Comparison of ENCODE assay signal across 14 cellular contexts in genomic region chr19:55483681-55484361, GRCh38.
A peak's percentile ranks its signal among the peaks of the same experiment; 100 is the strongest.
DNase-seq lines count a peak whose midpoint lies in the region; ATAC-seq and TF ChIP-seq lines count a peak whose summit lies in the region.
"Had no signal": no experiment of that assay in that cellular context is flagged by ENCODE, and none has a peak within 500 bp of the region (broad histone marks: within the 10 kb centered on the region; RNA-seq: fewer than 3 reads in every experiment).

No MANE protein-coding gene starts in this region.

- H3K36me3 ChIP-seq in RWPE2 (ENCODE audit: low read depth) (no peaks in the 10 kb centered on the region), iPS-18a (ENCODE audit: control insufficient read depth, low read depth, low read length) (no peaks in the 10 kb centered on the region)

- no peaks in the 10 kb centered on the region for H3K9me3 ChIP-seq in RWPE2 (ENCODE audit: severe bottlenecking)
- H3K9me3 ChIP-seq in iPS-18a (ENCODE audit: control insufficient read depth, low read depth, low read length): no peaks in the 10 kb centered on the region
- H3K9me3 ChIP-seq: SJSA1 had no signal

- H3K4me3 ChIP-seq in RWPE2 (ENCODE audit: severe bottlenecking) (no peak overlapping the region), iPS-18a (ENCODE audit: low read length) (peak overlapping the region; percentile 77)

- H3K27ac Mint-ChIP-seq in activated naive CD4-positive, alpha-beta T cell treated with anti-CD3 and anti-CD28 coated beads, Interleukin-2, amount 50 U/mL, for 24 hours: no peak overlapping the region
- peak overlapping the region; percentile 84 for H3K27ac Mint-ChIP-seq in stimulated activated naive B cell treated with anti-CD40 and anti-IgM and Interleukin-4, amounts not matched to agents 10 μg/mL and 1 μg/mL and 100 μg/mL, for 72 hours
- H3K27ac Mint-ChIP-seq: activated naive CD8-positive, alpha-beta T cell; dendritic cell treated with granulocyte-macrophage colony-stimulating factor and Interleukin-4, amounts not matched to agents 40 ng/mL and 50 ng/mL, for 4 days had no signal

- H3K4me3 Mint-ChIP-seq in activated naive CD4-positive, alpha-beta T cell treated with anti-CD3 and anti-CD28 coated beads, Interleukin-2, amount 50 U/mL, for 24 hours: peak overlapping the region; percentile 60
- peak overlapping the region; percentile 74 to 87 for H3K4me3 Mint-ChIP-seq in stimulated activated naive B cell treated with anti-CD40 and anti-IgM and Interleukin-4, amounts not matched to agents 10 μg/mL and 1 μg/mL and 100 μg/mL, for 72 hours

- no peaks in the 10 kb centered on the region for H3K27me3 ChIP-seq in RWPE2 (ENCODE audit: insufficient read depth, poor library complexity, severe bottlenecking)
- no peaks in the 10 kb centered on the region for H3K27me3 ChIP-seq in iPS-18a (ENCODE audit: control insufficient read depth, insufficient read depth, low read length)
- H3K27me3 ChIP-seq: SJSA1 had no signal

- peaks cover 5% of the 10 kb centered on the region for H3K36me3 Mint-ChIP-seq in activated naive CD4-positive, alpha-beta T cell treated with anti-CD3 and anti-CD28 coated beads, Interleukin-2, amount 50 U/mL, for 24 hours
- peaks cover 10 to 19% of the 10 kb centered on the region in 2 donors for H3K36me3 Mint-ChIP-seq in stimulated activated naive B cell treated with anti-CD40 and anti-IgM and Interleukin-4, amounts not matched to agents 10 μg/mL and 1 μg/mL and 100 μg/mL, for 72 hours
- H3K36me3 Mint-ChIP-seq: activated naive CD8-positive, alpha-beta T cell had no signal

- no peaks in the 10 kb centered on the region for H3K9me3 Mint-ChIP-seq in activated naive CD4-positive, alpha-beta T cell treated with anti-CD3 and anti-CD28 coated beads, Interleukin-2, amount 50 U/mL, for 24 hours
- H3K9me3 Mint-ChIP-seq in stimulated activated naive B cell treated with anti-CD40 and anti-IgM and Interleukin-4, amounts not matched to agents 10 μg/mL and 1 μg/mL and 100 μg/mL, for 72 hours: no peaks in the 10 kb centered on the region
- H3K9me3 Mint-ChIP-seq: dendritic cell treated with granulocyte-macrophage colony-stimulating factor and Interleukin-4, amounts not matched to agents 40 ng/mL and 50 ng/mL, for 4 days had no signal

- TF ChIP-seq CTCF in RWPE2 (IDR thresholded peaks at IDR 0.05; ENCODE audit: poor library complexity, severe bottlenecking): no peak

- H3K27me3 Mint-ChIP-seq in activated naive CD4-positive, alpha-beta T cell treated with anti-CD3 and anti-CD28 coated beads, Interleukin-2, amount 50 U/mL, for 24 hours: no peaks in the 10 kb centered on the region
- H3K27me3 Mint-ChIP-seq in stimulated activated naive B cell treated with anti-CD40 and anti-IgM and Interleukin-4, amounts not matched to agents 10 μg/mL and 1 μg/mL and 100 μg/mL, for 72 hours: no peaks in the 10 kb centered on the region
- H3K27me3 Mint-ChIP-seq: activated naive CD8-positive, alpha-beta T cell had no signal

- no peak for DNase-seq in activated naive CD4-positive, alpha-beta T cell treated with Interleukin-2 at 50 U/mL for 16 hours
- DNase-seq in RWPE2 (ENCODE audit: low spot score): peak; percentile 62
- DNase-seq in stimulated activated naive B cell treated with anti-CD40 and anti-IgM and Interleukin-4, amounts not matched to agents 10 μg/mL and 1 μg/mL and 100 μg/mL, for 72 hours: no peak
- DNase-seq in DMS153 (lab: John Stamatoyannopoulos, UW): no peak
- no peak for DNase-seq in NCI-H510A (lab: John Stamatoyannopoulos, UW)
- DNase-seq: activated CD4-positive, alpha-beta T cell treated with anti-CD3 and anti-CD28 coated beads, Interleukin-2, amount 50 U/mL, for 4 hours; mammary epithelial cell; small intestine had no signal

- ATAC-seq in RWPE2 (ENCODE audit: low read depth) (no peak), HG02981 (IDR thresholded peaks at IDR 0.05; ENCODE audit: unreplicated experiment) (no peak)
- ATAC-seq in stimulated activated naive B cell treated with anti-CD40 and anti-IgM and Interleukin-4, amounts not matched to agents 10 μg/mL and 1 μg/mL and 100 μg/mL, for 72 hours (replicated peaks): no peak

- H3K4me1 ChIP-seq in RWPE2 (ENCODE audit: insufficient read depth, poor library complexity, severe bottlenecking): peaks cover 12% of the 10 kb centered on the region
- peaks cover 25% of the 10 kb centered on the region for H3K4me1 ChIP-seq in iPS-18a (ENCODE audit: control insufficient read depth, low read depth, low read length)

- H3K27ac ChIP-seq in RWPE2 (ENCODE audit: poor library complexity, severe bottlenecking) (no peak overlapping the region), iPS-18a (ENCODE audit: low read length) (no peak overlapping the region)

- H3K9ac ChIP-seq in iPS-18a (ENCODE audit: low read length): no peak overlapping the region

- H3K4me1 Mint-ChIP-seq in activated naive CD4-positive, alpha-beta T cell treated with anti-CD3 and anti-CD28 coated beads, Interleukin-2, amount 50 U/mL, for 24 hours: peaks cover 18% of the 10 kb centered on the region
- peaks cover 23 to 49% of the 10 kb centered on the region in 2 donors for H3K4me1 Mint-ChIP-seq in stimulated activated naive B cell treated with anti-CD40 and anti-IgM and Interleukin-4, amounts not matched to agents 10 μg/mL and 1 μg/mL and 100 μg/mL, for 72 hours
